ENCODE assay signal across 20 cellular contexts in the genomic region with DNA sequence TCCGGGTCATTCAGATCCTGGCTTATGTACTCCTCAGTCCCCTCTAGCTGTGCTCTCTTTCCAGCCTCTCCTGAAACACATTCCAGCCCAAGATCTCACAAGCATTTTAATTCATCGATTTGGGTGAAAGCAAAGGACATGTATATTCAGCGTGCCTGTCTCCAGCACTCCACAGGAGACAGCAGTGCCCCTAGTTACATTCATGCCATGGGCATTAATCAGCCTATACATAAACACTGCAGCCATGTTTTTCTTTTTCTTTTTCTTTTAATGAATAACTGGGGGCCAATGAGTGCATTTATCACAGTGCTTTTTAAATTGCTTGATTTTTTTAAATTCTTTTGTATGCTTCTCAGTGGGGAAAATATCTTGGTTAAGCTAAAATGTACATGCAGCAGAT.
"Had no signal": no experiment of that assay in that cellular context is flagged by ENCODE, and none has a peak within 500 bp of the region (broad histone marks: within the 10 kb centered on the region; RNA-seq: fewer than 3 reads in every experiment).

No MANE protein-coding gene starts in this region.

- H3K4me1 ChIP-seq: body of pancreas, gastroesophageal sphincter, left lung, tibial artery had no signal

- H3K27me3 ChIP-seq: body of pancreas, gastroesophageal sphincter, left lung, tibial artery had no signal

- ATAC-seq: activated CD8-positive, alpha-beta memory T cell treated with anti-CD3 and anti-CD28 coated beads, Interleukin-2, amount 10 ng/mL, durations not matched to agents 7 days and 5 days; body of pancreas; gastroesophageal sphincter; left lung; T-cell had no signal

- FAIRE-seq: islet of Langerhans, urothelium cell line had no signal

- H3K27ac ChIP-seq: body of pancreas, gastroesophageal sphincter, left lung, tibial artery had no signal

- DNase-seq: activated CD4-positive, alpha-beta memory T cell treated with anti-CD3 and anti-CD28 coated beads for 36 hours; activated CD4-positive, CD25-positive, alpha-beta regulatory T cell treated with anti-CD3 and anti-CD28 coated beads, Interleukin-2, amount 50 U/mL, for 72 hours; activated CD8-positive, alpha-beta memory T cell treated with anti-CD3 and anti-CD28 coated beads, Interleukin-2, amount 10 ng/mL, durations not matched to agents 7 days and 5 days; activated naive CD4-positive, alpha-beta T cell treated with anti-CD3 and anti-CD28 coated beads, Interleukin-2, amount 10 ng/mL, durations not matched to agents 7 days and 5 days; activated T-cell treated with anti-CD3 and anti-CD28 coated beads, Interleukin-2, amount 50 U/mL, for 24 hours; body of pancreas; dermis blood vessel endothelial cell; erythroblast; left lung; mammary epithelial cell; naive B cell; posterior cingulate gyrus; stimulated activated CD4-positive, alpha-beta T cell treated with anti-CD3 and anti-CD28 coated beads, Interleukin-15, amount 100 ng/mL, for 24 hours; stimulated activated CD4-positive, alpha-beta T cell treated with anti-CD3 and anti-CD28 coated beads, Interleukin-4, amount 100 ng/mL, for 1 hour; stimulated activated naive CD4-positive, alpha-beta T cell; T-cell; tibial artery had no signal
